In genomic region chr3:72031581-72031980, GRCh38 we compare ENCODE assay signal across 9 cellular contexts.
A peak's percentile ranks its signal among the peaks of the same experiment; 100 is the strongest.
DNase-seq lines count a peak whose midpoint lies in the region; TF ChIP-seq lines count a peak whose summit lies in the region.
"Had no signal": no experiment of that assay in that cellular context is flagged by ENCODE, and none has a peak within 500 bp of the region (broad histone marks: within the 10 kb centered on the region; RNA-seq: fewer than 3 reads in every experiment).

No MANE protein-coding gene starts in this region.

- no peak overlapping the region for H2AFZ ChIP-seq in smooth muscle cell (ENCODE audit: low read depth)

- H3K4me3 ChIP-seq in smooth muscle cell = no peak overlapping the region
- no peak overlapping the region for H3K4me3 ChIP-seq in Peyer's patch

- H3K4me2 ChIP-seq in smooth muscle cell = peak overlapping the region; percentile 7

- 27% methylated on average over 3 of the region's 3 CpGs for WGBS in smooth muscle cell (ENCODE audit: low lambda C conversion rate)

- H4K20me1 ChIP-seq in smooth muscle cell (ENCODE audit: low read depth) = no peaks in the 10 kb centered on the region

- H3K9me3 ChIP-seq in smooth muscle cell (replicated peaks; ENCODE audit: low read depth) (no peaks in the 10 kb centered on the region), Peyer's patch (no peaks in the 10 kb centered on the region)

- no peaks in the 10 kb centered on the region for H3K36me3 ChIP-seq in smooth muscle cell (ENCODE audit: low read depth)
- H3K36me3 ChIP-seq in Peyer's patch = no peaks in the 10 kb centered on the region

- H3K4me1 ChIP-seq in smooth muscle cell (ENCODE audit: low read depth) (peaks cover 11% of the 10 kb centered on the region), Peyer's patch (no peaks in the 10 kb centered on the region)

- no peak overlapping the region for H3K9ac ChIP-seq in smooth muscle cell (ENCODE audit: low read depth)

- no peaks in the 10 kb centered on the region for H3K79me2 ChIP-seq in smooth muscle cell (ENCODE audit: low read depth)

- no peak for TF ChIP-seq POLR2A in Peyer's patch (IDR thresholded peaks at IDR 0.05)

- DNase-seq in SIG-M5 treated with dmso at 0.1 percent for 504 hours (lab: John Stamatoyannopoulos, UW; ENCODE audit: unreplicated experiment) = peak; percentile 74
- DNase-seq in SIG-M5 (lab: John Stamatoyannopoulos, UW) = no peak
- peak; percentile 83 for DNase-seq in RPMI7951 (ENCODE audit: low read depth)
- peak; percentile 61 for DNase-seq in fibroblast of peridontal ligament (ENCODE audit: extremely low read depth)
- no peak for DNase-seq in smooth muscle cell (lab: John Stamatoyannopoulos, UW; ENCODE audit: unreplicated experiment)
- DNase-seq in Peyer's patch = no peak
- DNase-seq in occipital lobe (lab: John Stamatoyannopoulos, UW) = no peak
- DNase-seq in GOT3 (lab: John Stamatoyannopoulos, UW) = no peak

- no peaks in the 10 kb centered on the region for H3F3A ChIP-seq in smooth muscle cell (ENCODE audit: low read depth)

- H3K27me3 ChIP-seq in smooth muscle cell (ENCODE audit: low read depth) = no peaks in the 10 kb centered on the region
- no peaks in the 10 kb centered on the region for H3K27me3 ChIP-seq in Peyer's patch

- H3K27ac ChIP-seq in smooth muscle cell (ENCODE audit: low read depth) (peak overlapping the region; percentile 7), Peyer's patch (no peak overlapping the region)
- H3K27ac ChIP-seq: 22Rv1 had no signal

- TF ChIP-seq CTCF in smooth muscle cell (IDR thresholded peaks at IDR 0.05; ENCODE audit: borderline replicate concordance, insufficient read depth, poor library complexity, severe bottlenecking) (no peak), Peyer's patch (IDR thresholded peaks at IDR 0.05) (no peak)

Comparison
In these comparisons a context has a peak if more than half of its experiments do, and no peak if none do; other contexts are left out.
1. DNase-seq: peak in SIG-M5 treated with dmso at 0.1 percent for 504 hours (single experiment), RPMI7951 (single experiment) and fibroblast of peridontal ligament (single experiment); none in SIG-M5 (single experiment), smooth muscle cell (single experiment), Peyer's patch (0 of 3), occipital lobe (single experiment) and GOT3 (single experiment).